Comparison of ENCODE assay signal across 8 cellular contexts in the genomic region with DNA sequence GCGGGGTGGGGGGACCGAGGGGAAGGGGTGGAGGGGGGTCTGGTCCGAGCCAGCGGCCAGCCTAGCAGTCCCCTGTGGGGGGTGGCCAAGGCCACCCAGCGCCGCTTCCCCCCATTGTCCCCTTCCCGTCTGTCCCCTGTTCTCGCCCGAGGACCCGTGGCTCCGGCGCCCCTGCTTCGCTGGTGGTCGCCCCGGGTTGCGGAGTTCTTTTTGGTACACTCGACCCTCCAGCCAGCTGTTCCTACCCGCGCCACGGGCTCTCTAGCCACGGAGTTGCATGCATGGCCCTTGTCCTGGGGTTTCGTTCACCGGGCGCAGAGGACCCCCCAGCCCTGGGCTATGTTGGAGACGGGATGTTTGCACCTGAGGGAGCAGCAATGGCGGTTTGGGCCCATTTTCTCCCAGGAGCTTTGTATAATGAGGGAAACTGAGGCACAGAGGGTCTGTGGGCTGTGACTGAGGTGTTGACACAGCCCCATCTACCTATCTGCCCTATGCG. TPM values are rescaled to one million over a fixed set of nuclear protein-coding genes. Genes with fewer than 3 reads are reported as not detected.
DNase-seq lines count a peak whose midpoint lies in the region; ATAC-seq and TF ChIP-seq lines count a peak whose summit lies in the region.

No MANE protein-coding gene starts in this region.

- H3K4ac ChIP-seq in trophoblast cell (ENCODE audit: low read depth, low read length), result peak overlapping the region; percentile 96

- no peaks in the 10 kb centered on the region for H3K9me2 ChIP-seq in GM23248 (ENCODE audit: insufficient read depth)

- in situ Hi-C loops in GM23248 (cut with MboI), result no loop called here

- H2BK5ac ChIP-seq in trophoblast cell (ENCODE audit: low read depth, low read length, poor library complexity), result peak overlapping the region; percentile 85

- peak overlapping the region; percentile 13 for H2AK5ac ChIP-seq in trophoblast cell (ENCODE audit: low read length)

- H4K8ac ChIP-seq in trophoblast cell (ENCODE audit: low read depth, low read length), result peak overlapping the region; percentile 73

- H3K79me2 ChIP-seq in GM23248 (ENCODE audit: insufficient read depth), result peaks cover 64% of the 10 kb centered on the region
- peaks cover 13% of the 10 kb centered on the region for H3K79me2 ChIP-seq in trophoblast cell (ENCODE audit: control insufficient read depth, insufficient read depth, low read length, poor library complexity)

- peak overlapping the region; percentile 85 for H2AFZ ChIP-seq in GM23248
- H2AFZ ChIP-seq in trophoblast cell (ENCODE audit: insufficient read depth, low read length, poor library complexity), result peak overlapping the region; percentile 71

- no peaks in the 10 kb centered on the region for H3K27me3 Mint-ChIP-seq in activated CD8-positive, alpha-beta T cell treated with anti-CD3 and anti-CD28 coated beads, Interleukin-2, amount 10 ng/mL, durations not matched to agents 7 days and 5 days (ENCODE audit: low read depth)

- peaks cover 40% of the 10 kb centered on the region for H3K4me1 Mint-ChIP-seq in activated CD8-positive, alpha-beta T cell treated with anti-CD3 and anti-CD28 coated beads, Interleukin-2, amount 10 ng/mL, durations not matched to agents 7 days and 5 days (ENCODE audit: low read depth)

- 1 to 3% methylated on average over 19 to 24 of the region's 27 CpGs for WGBS in GM23248 (ENCODE audit: low coverage in 1 of 2, low lambda C conversion rate in 2 of 2, missing lambda C conversion rate in 2 of 2), 2 experiments
- WGBS in trophoblast cell (ENCODE audit: extremely low coverage, insufficient coverage, insufficient read length), result no CpG with 5 or more reads among the region's 27 CpGs

- POLR2A ChIA-PET in AG04449 (lab: Yijun Ruan, JAX), result no interaction called here
- POLR2A ChIA-PET in activated CD8-positive, alpha-beta T cell treated with anti-CD3 and anti-CD28 coated beads, Interleukin-2, amount 10 ng/mL, durations not matched to agents 7 days and 5 days (lab: Charles Lee), result interaction anchor here (0.7 to 3.2 kb wide), 3 partner anchors 50 to 95 kb away, joined by 3 to 15 read pairs (median 3); a partner anchor contains a TSS

- no peaks in the 10 kb centered on the region for H3K9me3 ChIP-seq in GM23248 (ENCODE audit: low read depth)
- H3K9me3 ChIP-seq in trophoblast cell (ENCODE audit: insufficient read depth, low read depth, low read length), result no peaks in the 10 kb centered on the region

- H3K36me3 ChIP-seq in GM23248 (ENCODE audit: low read depth) (no peaks in the 10 kb centered on the region), trophoblast cell (ENCODE audit: control insufficient read depth in 1 of 2, insufficient read depth in 2 of 2, low read length in 2 of 2) (peaks cover 19 to 21% of the 10 kb centered on the region in 2 experiments)

- no peak overlapping the region for H3K23ac ChIP-seq in trophoblast cell (ENCODE audit: low read length)

- peak overlapping the region; percentile 87 for H3K4me3 Mint-ChIP-seq in activated CD8-positive, alpha-beta T cell treated with anti-CD3 and anti-CD28 coated beads, Interleukin-2, amount 10 ng/mL, durations not matched to agents 7 days and 5 days

- peak overlapping the region; percentile 84 for H3K27ac Mint-ChIP-seq in activated CD8-positive, alpha-beta T cell treated with anti-CD3 and anti-CD28 coated beads, Interleukin-2, amount 10 ng/mL, durations not matched to agents 7 days and 5 days

- no peaks in the 10 kb centered on the region for H3K9me3 Mint-ChIP-seq in activated CD8-positive, alpha-beta T cell treated with anti-CD3 and anti-CD28 coated beads, Interleukin-2, amount 10 ng/mL, durations not matched to agents 7 days and 5 days (ENCODE audit: insufficient read depth)

- H3K9ac ChIP-seq in GM23248 (peak overlapping the region; percentile 88), trophoblast cell (ENCODE audit: low read length) (peak overlapping the region; percentile 41)

- H3K14ac ChIP-seq in trophoblast cell (ENCODE audit: low read length), result peak overlapping the region; percentile 93

- peak overlapping the region; percentile 86 for H2BK120ac ChIP-seq in trophoblast cell (ENCODE audit: insufficient read depth, low read length, poor library complexity)

- peaks cover 12% of the 10 kb centered on the region for H3K79me1 ChIP-seq in trophoblast cell (ENCODE audit: low read length)

- DNase-seq in AG04449 (ENCODE audit: low read depth, low spot score) (no peak), GM23248 (peak; percentile 47), germinal center (ENCODE audit: low spot score) (peak; percentile 56), trophoblast cell (no peak)
- DNase-seq in activated CD8-positive, alpha-beta T cell treated with anti-CD3 and anti-CD28 coated beads, Interleukin-2, amount 10 ng/mL, durations not matched to agents 7 days and 5 days, result peak; percentile 27
- no peak for DNase-seq in stimulated activated CD4-positive, alpha-beta T cell treated with anti-CD3 and anti-CD28 coated beads, Interleukin-15, amount 100 ng/mL, for 24 hours

- no peak overlapping the region for H2BK12ac ChIP-seq in trophoblast cell (ENCODE audit: low read length)

- H3K36me3 Mint-ChIP-seq in activated CD8-positive, alpha-beta T cell treated with anti-CD3 and anti-CD28 coated beads, Interleukin-2, amount 10 ng/mL, durations not matched to agents 7 days and 5 days (ENCODE audit: low read depth), result peaks cover 34% of the 10 kb centered on the region

- peak overlapping the region; percentile 96 for H3K18ac ChIP-seq in trophoblast cell (ENCODE audit: low read length)

- H3K4me3 ChIP-seq in AG04449 (ENCODE audit: low read depth, low read length) (peak overlapping the region; percentile 78), GM23248 (peak overlapping the region; percentile 97), trophoblast cell (ENCODE audit: low read depth, low read length) (peak overlapping the region; percentile 88)

- TF ChIP-seq CTCF in AG04449 (IDR thresholded peaks at IDR 0.05; ENCODE audit: insufficient read depth, low read length, missing control alignments), result no peak

- ATAC-seq in activated CD8-positive, alpha-beta T cell treated with anti-CD3 and anti-CD28 coated beads, Interleukin-2, amount 10 ng/mL, durations not matched to agents 7 days and 5 days, result no peak
- ATAC-seq in HG03280 (IDR thresholded peaks at IDR 0.05; ENCODE audit: unreplicated experiment) (no peak), GM19324 (IDR thresholded peaks at IDR 0.05; ENCODE audit: low FRiP score, unreplicated experiment) (no peak)

- H3K27me3 ChIP-seq in GM23248 (replicated peaks; ENCODE audit: insufficient read depth) (no peaks in the 10 kb centered on the region), trophoblast cell (ENCODE audit: insufficient read depth, low read length) (no peaks in the 10 kb centered on the region)

- H4K12ac ChIP-seq in trophoblast cell (ENCODE audit: low read depth, low read length), result peak overlapping the region; percentile 66

- H4K20me1 ChIP-seq in GM23248 (ENCODE audit: insufficient read depth), result no peaks in the 10 kb centered on the region

- H3K4me1 ChIP-seq in GM23248 (ENCODE audit: insufficient read depth) (peaks cover 21% of the 10 kb centered on the region), trophoblast cell (ENCODE audit: control insufficient read depth in 1 of 2, insufficient read depth in 2 of 2, low read length in 2 of 2) (peaks cover 4 to 13% of the 10 kb centered on the region in 2 experiments)

- peaks cover 6% of the 10 kb centered on the region for H3F3A ChIP-seq in GM23248 (ENCODE audit: insufficient read depth)

- peak overlapping the region; percentile 96 for H3K4me2 ChIP-seq in GM23248 (ENCODE audit: unreplicated experiment)
- peak overlapping the region; percentile 88 for H3K4me2 ChIP-seq in trophoblast cell (ENCODE audit: low read length)

- 0 out of 2 replicates have a peak overlapping the region, but pooled peaks have one; percentile 3 for H3K27ac ChIP-seq in GM23248
- peak overlapping the region; percentile 45 for H3K27ac ChIP-seq in trophoblast cell (ENCODE audit: low read depth, low read length)

- peak overlapping the region; percentile 85 for H4K91ac ChIP-seq in trophoblast cell (ENCODE audit: low read depth, low read length)

- CTCF ChIA-PET in AG04449 (lab: Yijun Ruan, JAX), result interaction anchor here (0.6 to 11.4 kb wide), 9 partner anchors 8 to 344 kb away, joined by 3 to 191 read pairs (median 4); no protein-coding TSS in a partner anchor
- CTCF ChIA-PET in activated CD8-positive, alpha-beta T cell treated with anti-CD3 and anti-CD28 coated beads, Interleukin-2, amount 10 ng/mL, durations not matched to agents 7 days and 5 days (lab: Charles Lee), result interaction anchor here (1.9 to 6.9 kb wide), 3 partner anchors 52 to 584 kb away, joined by 4 to 124 read pairs (median 6); a partner anchor contains a TSS

RNA-seq across cellular contexts. Expression of a gene that starts 0.5 kb away (rescaled TPM):
- 5.8 and 13.9 TPM in 2 replicates for total RNA-seq in GM23248 (2014; rRNA removed; shearing (Covaris generic))
- 11.3 and 12.6 TPM in 2 replicates for polyA plus RNA-seq in GM23248 (2016; fragmentation: Nextera tagmentation; extraction: Ambion mirVana)
- 10 to 100 TPM; 19.5 to 21.2 TPM for total RNA-seq in activated CD8-positive, alpha-beta T cell treated with anti-CD3 and anti-CD28 coated beads, Interleukin-2, amount 10 ng/mL, durations not matched to agents 7 days and 5 days
- polyA plus RNA-seq in trophoblast cell (2013), result 16.0 and 17.7 TPM in 2 replicates

RNA-seq across cellular contexts. Expression of a gene that starts 1.1 kb away (rescaled TPM):
- total RNA-seq in GM23248 (2014; rRNA removed; shearing (Covaris generic)), result 58.8 and 68.7 TPM in 2 replicates
- 29.7 and 31.6 TPM in 2 replicates for polyA plus RNA-seq in GM23248 (2016; fragmentation: Nextera tagmentation; extraction: Ambion mirVana)
- 100 to 1,000 TPM; 160 to 161 TPM for total RNA-seq in activated CD8-positive, alpha-beta T cell treated with anti-CD3 and anti-CD28 coated beads, Interleukin-2, amount 10 ng/mL, durations not matched to agents 7 days and 5 days
- polyA plus RNA-seq in trophoblast cell (2013), result 23.8 TPM in 2 replicates

RNA-seq across cellular contexts. Expression of a gene that starts 33.8 kb away (rescaled TPM):
- total RNA-seq in GM23248 (2014; rRNA removed; shearing (Covaris generic)), result 2,401 and 2,613 TPM in 2 replicates
- polyA plus RNA-seq in GM23248 (2016; fragmentation: Nextera tagmentation; extraction: Ambion mirVana), result 1,454 and 1,484 TPM in 2 replicates
- 1 to 10 TPM; 2.4 to 2.6 TPM for total RNA-seq in activated CD8-positive, alpha-beta T cell treated with anti-CD3 and anti-CD28 coated beads, Interleukin-2, amount 10 ng/mL, durations not matched to agents 7 days and 5 days
- 876 and 888 TPM in 2 replicates for polyA plus RNA-seq in trophoblast cell (2013)

RNA-seq across cellular contexts. Expression of a gene that starts 54.4 kb away (rescaled TPM):
- total RNA-seq in GM23248 (2014; rRNA removed; shearing (Covaris generic)), result 15.7 TPM in 2 replicates
- 11.6 and 13.1 TPM in 2 replicates for polyA plus RNA-seq in GM23248 (2016; fragmentation: Nextera tagmentation; extraction: Ambion mirVana)
- 10 to 100 TPM; 20.2 to 23.6 TPM for total RNA-seq in activated CD8-positive, alpha-beta T cell treated with anti-CD3 and anti-CD28 coated beads, Interleukin-2, amount 10 ng/mL, durations not matched to agents 7 days and 5 days
- 23.4 and 25.7 TPM in 2 replicates for polyA plus RNA-seq in trophoblast cell (2013)

RNA-seq across cellular contexts. Expression of a gene that starts 58.2 kb away (rescaled TPM):
- 1.5 and 3.2 TPM in 2 replicates for total RNA-seq in GM23248 (2014; rRNA removed; shearing (Covaris generic))
- polyA plus RNA-seq in GM23248 (2016; fragmentation: Nextera tagmentation; extraction: Ambion mirVana), result 6.6 and 7.0 TPM in 2 replicates
- 1 to 10 TPM; 3.8 to 4.3 TPM for total RNA-seq in activated CD8-positive, alpha-beta T cell treated with anti-CD3 and anti-CD28 coated beads, Interleukin-2, amount 10 ng/mL, durations not matched to agents 7 days and 5 days
- polyA plus RNA-seq in trophoblast cell (2013), result 4.5 and 5.2 TPM in 2 replicates

Comparison
In these comparisons a context has a peak if more than half of its experiments do, and no peak if none do; other contexts are left out.
1. DNase-seq: peak in GM23248 (single experiment), activated CD8-positive, alpha-beta T cell treated with anti-CD3 and anti-CD28 coated beads, Interleukin-2, amount 10 ng/mL, durations not matched to agents 7 days and 5 days (single experiment) and germinal center (single experiment); none in AG04449 (single experiment), trophoblast cell (0 of 2) and stimulated activated CD4-positive, alpha-beta T cell treated with anti-CD3 and anti-CD28 coated beads, Interleukin-15, amount 100 ng/mL, for 24 hours (single experiment).
2. RNA of a gene that starts 33.8 kb away (total RNA-seq): 2,401 to 2,613 TPM in GM23248; 2.4 to 2.6 TPM in activated CD8-positive, alpha-beta T cell treated with anti-CD3 and anti-CD28 coated beads, Interleukin-2, amount 10 ng/mL, durations not matched to agents 7 days and 5 days; every median in the first group is over 100 times any median in the second.
3. Peak in every context shown above with its lines, with median percentiles within 50 percentile points of each other: H3K4me3 ChIP-seq.